8 cellular contexts compared by ENCODE assay signal in genomic region chr12:57280234-57281062, GRCh38. TPM values are rescaled to one million over a fixed set of nuclear protein-coding genes. Genes with fewer than 3 reads are reported as not detected.
DNase-seq lines count a peak whose midpoint lies in the region; ATAC-seq and TF ChIP-seq lines count a peak whose summit lies in the region.

No MANE protein-coding gene starts in this region.

- peaks cover 35% of the 10 kb centered on the region for H3K36me3 Mint-ChIP-seq in neural progenitor cell

- no peak for TF ChIP-seq RAD21 in Ishikawa (IDR thresholded peaks at IDR 0.05; ENCODE audit: low read depth)

- H3K36me3 ChIP-seq in neural progenitor cell: no peaks in the 10 kb centered on the region
- H3K36me3 ChIP-seq in thymus (ENCODE audit: control insufficient read depth, insufficient read depth): peaks cover 46% of the 10 kb centered on the region

- no peaks in the 10 kb centered on the region for H3K27me3 ChIP-seq in neural progenitor cell
- no peaks in the 10 kb centered on the region for H3K27me3 ChIP-seq in thymus (ENCODE audit: control insufficient read depth, insufficient read depth)

- H3F3A ChIP-seq in neural progenitor cell (ENCODE audit: low read depth): peaks cover 4% of the 10 kb centered on the region

- H2AFZ ChIP-seq in neural progenitor cell (replicated peaks): no peak overlapping the region

- TF ChIP-seq EP300 in Ishikawa (IDR thresholded peaks at IDR 0.05; ENCODE audit: borderline replicate concordance): peak; percentile 62; the same call in 1 of the 2 replicates

- no peaks in the 10 kb centered on the region for H3K79me2 ChIP-seq in neural progenitor cell (ENCODE audit: low read depth)

- H3K4me1 Mint-ChIP-seq in neural progenitor cell: peaks cover 15% of the 10 kb centered on the region

- peak overlapping the region; percentile 24 for H3K27ac Mint-ChIP-seq in neural progenitor cell

- no peak for TF ChIP-seq CTCF in neural progenitor cell (IDR thresholded peaks at IDR 0.05)

- H4K20me1 ChIP-seq in neural progenitor cell (ENCODE audit: low read depth): no peaks in the 10 kb centered on the region

- H3K27ac ChIP-seq in neural progenitor cell (no peak overlapping the region), thymus (ENCODE audit: low read depth) (peak overlapping the region; percentile 62)

- no peaks in the 10 kb centered on the region for H3K9me3 ChIP-seq in neural progenitor cell (ENCODE audit: low read depth)
- H3K9me3 ChIP-seq in thymus (ENCODE audit: control insufficient read depth): no peaks in the 10 kb centered on the region

- no peak overlapping the region for H3K4me3 ChIP-seq in neural progenitor cell
- no peak overlapping the region for H3K4me3 ChIP-seq in thymus (ENCODE audit: low read length)

- peak; percentile 96 for ATAC-seq in GM21723 (IDR thresholded peaks at IDR 0.05; ENCODE audit: unreplicated experiment)

- WGBS in thymus: 66% methylated on average over 9 of the region's 9 CpGs

- no peak overlapping the region for H3K4me2 ChIP-seq in neural progenitor cell

- H3K4me1 ChIP-seq in neural progenitor cell: no peaks in the 10 kb centered on the region
- peaks cover 7% of the 10 kb centered on the region for H3K4me1 ChIP-seq in thymus (ENCODE audit: control insufficient read depth, insufficient read depth, low read length)

- H3K27me3 Mint-ChIP-seq in neural progenitor cell (ENCODE audit: insufficient read depth, low read depth): no peaks in the 10 kb centered on the region

- H3K9ac ChIP-seq in neural progenitor cell: no peak overlapping the region

- peak; percentile 84 for DNase-seq in GM03348 (ENCODE audit: low spot score)
- DNase-seq in activated CD4-positive, alpha-beta T cell treated with anti-CD3 and anti-CD28 coated beads for 4 hours: peak; percentile 75 to 80
- peak; percentile 43 to 88 for DNase-seq in dermis microvascular lymphatic vessel endothelial cell (ENCODE audit: low read depth in 2 of 2)
- no peak for DNase-seq in neural progenitor cell (ENCODE audit: low spot score)
- DNase-seq in medulla oblongata (ENCODE audit: extremely low spot score): no peak

- no peak overlapping the region for H3K4me3 Mint-ChIP-seq in neural progenitor cell

- no peaks in the 10 kb centered on the region for H3K9me3 Mint-ChIP-seq in neural progenitor cell

TF ChIP-seq in Ishikawa, 13 proteins besides CTCF, POLR2A, EP300 and RAD21:
- no peak for TF ChIP-seq TEAD4 (IDR thresholded peaks at IDR 0.05)
- no peak for TF ChIP-seq CEBPB (IDR thresholded peaks at IDR 0.05)
- TF ChIP-seq, protein P1, sequence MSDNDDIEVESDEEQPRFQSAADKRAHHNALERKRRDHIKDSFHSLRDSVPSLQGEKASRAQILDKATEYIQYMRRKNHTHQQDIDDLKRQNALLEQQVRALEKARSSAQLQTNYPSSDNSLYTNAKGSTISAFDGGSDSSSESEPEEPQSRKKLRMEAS (IDR thresholded peaks at IDR 0.05): peak; percentile 76
- no peak for TF ChIP-seq REST (IDR thresholded peaks at IDR 0.05; ENCODE audit: low read depth)
- peak; percentile 57 for TF ChIP-seq TCF12 (IDR thresholded peaks at IDR 0.05; ENCODE audit: low read depth)
- no peak for TF ChIP-seq ZBTB7A (IDR thresholded peaks at IDR 0.05; ENCODE audit: low read depth)
- TF ChIP-seq EGR1 (IDR thresholded peaks at IDR 0.05): peak; percentile 99
- TF ChIP-seq TAF1 (IDR thresholded peaks at IDR 0.05; ENCODE audit: low read depth): no peak
- TF ChIP-seq FOXM1 (IDR thresholded peaks at IDR 0.05; ENCODE audit: borderline replicate concordance, low read depth): no peak
- no peak for TF ChIP-seq YY1 (IDR thresholded peaks at IDR 0.05; ENCODE audit: low read depth)
- no peak for TF ChIP-seq NFIC (IDR thresholded peaks at IDR 0.05)
- TF ChIP-seq CREB1 (IDR thresholded peaks at IDR 0.05; ENCODE audit: low read depth): no peak; the same call in 1 of the 2 replicates
- TF ChIP-seq, protein P2, sequence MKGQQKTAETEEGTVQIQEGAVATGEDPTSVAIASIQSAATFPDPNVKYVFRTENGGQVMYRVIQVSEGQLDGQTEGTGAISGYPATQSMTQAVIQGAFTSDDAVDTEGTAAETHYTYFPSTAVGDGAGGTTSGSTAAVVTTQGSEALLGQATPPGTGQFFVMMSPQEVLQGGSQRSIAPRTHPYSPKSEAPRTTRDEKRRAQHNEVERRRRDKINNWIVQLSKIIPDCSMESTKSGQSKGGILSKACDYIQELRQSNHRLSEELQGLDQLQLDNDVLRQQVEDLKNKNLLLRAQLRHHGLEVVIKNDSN (IDR thresholded peaks at IDR 0.05): peak; percentile 92

RNA-seq across cellular contexts. Expression of gene STAC3, which starts 29.5 kb away (rescaled TPM):
- 0.13 TPM in 2 replicates for total RNA-seq in dermis microvascular lymphatic vessel endothelial cell
- total RNA-seq in neural progenitor cell (ENCODE audit: low replicate concordance): 1.1 and 5.1 TPM in 2 replicates
- 12.3 TPM for polyA plus RNA-seq in thymus

RNA-seq across cellular contexts. Expression of gene SHMT2, which starts 50.9 kb away (rescaled TPM):
- 153 and 155 TPM in 2 replicates for total RNA-seq in dermis microvascular lymphatic vessel endothelial cell
- total RNA-seq in neural progenitor cell (ENCODE audit: low replicate concordance): 90.2 and 166 TPM in 2 replicates
- 37.0 TPM for polyA plus RNA-seq in thymus

Comparison
In these comparisons a context has a peak if more than half of its experiments do, and no peak if none do; other contexts are left out.
1. DNase-seq: peak in GM03348 (single experiment), activated CD4-positive, alpha-beta T cell treated with anti-CD3 and anti-CD28 coated beads for 4 hours (2 of 2) and dermis microvascular lymphatic vessel endothelial cell (2 of 2); none in neural progenitor cell (single experiment) and medulla oblongata (single experiment).